ENCODE assay signal across 1 cellular context in the genomic region with DNA sequence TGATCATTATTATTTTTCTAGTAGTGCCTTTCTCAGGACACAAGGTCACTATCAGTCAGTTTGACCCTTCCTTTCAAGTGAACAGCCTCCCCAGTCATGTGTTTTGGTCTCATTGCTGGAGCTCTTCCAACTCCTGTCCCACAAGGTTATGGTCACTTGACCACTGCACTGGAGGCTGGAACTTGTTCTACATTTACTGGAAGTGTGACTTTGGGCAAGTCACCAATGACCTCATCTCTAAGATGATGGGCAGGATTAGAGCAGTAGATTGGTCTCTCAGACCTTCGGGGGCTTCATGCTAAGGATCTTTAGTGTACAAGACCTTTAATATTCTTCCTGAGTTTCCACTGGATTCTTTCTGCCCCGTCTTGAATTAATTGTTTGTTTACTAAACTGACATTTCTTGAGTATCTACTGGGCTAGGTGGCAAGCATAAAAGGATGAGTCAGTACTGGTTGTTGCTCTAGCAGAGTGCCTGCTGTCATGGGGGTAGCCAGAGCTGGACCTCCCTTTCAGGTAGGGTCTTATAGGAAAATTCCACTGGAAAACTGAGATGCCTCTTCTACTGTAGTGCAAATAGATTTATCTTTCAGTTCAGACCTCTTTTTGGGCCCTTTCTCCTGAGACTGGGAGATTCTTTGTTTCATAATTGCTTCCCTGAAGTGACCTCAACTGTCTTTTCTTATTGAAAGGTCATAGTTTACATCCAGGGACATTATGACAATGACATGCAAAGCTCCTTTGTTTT.
TF ChIP-seq lines count a peak whose summit lies in the region.

No MANE protein-coding gene starts in this region.

TF ChIP-seq in HepG2, 621 proteins besides CTCF, POLR2A, EP300 and RAD21:
- TF ChIP-seq ZNF510 (CRISPR knock-in tag; IDR thresholded peaks at IDR 0.05; ENCODE audit: low read depth) (no peak), ZNF891 (CRISPR knock-in tag; IDR thresholded peaks at IDR 0.05) (no peak), CCDC6 (CRISPR knock-in tag; IDR thresholded peaks at IDR 0.05) (no peak), ZSCAN22 (CRISPR knock-in tag; IDR thresholded peaks at IDR 0.05) (no peak), ZNF225 (CRISPR knock-in tag; IDR thresholded peaks at IDR 0.05) (no peak), DMAP1 (CRISPR knock-in tag; IDR thresholded peaks at IDR 0.05) (no peak), ZNF773 (CRISPR knock-in tag; IDR thresholded peaks at IDR 0.05; ENCODE audit: borderline replicate concordance) (no peak), ZNF331 (CRISPR knock-in tag; IDR thresholded peaks at IDR 0.05) (no peak), KAT8 (CRISPR knock-in tag; IDR thresholded peaks at IDR 0.05) (no peak), HHEX (CRISPR knock-in tag; IDR thresholded peaks at IDR 0.05) (no peak), ZNF382 (CRISPR knock-in tag; IDR thresholded peaks at IDR 0.05; ENCODE audit: borderline replicate concordance) (no peak), GATA4 (IDR thresholded peaks at IDR 0.05; ENCODE audit: borderline replicate concordance, low read depth) (no peak)
- TF ChIP-seq, protein P1, sequence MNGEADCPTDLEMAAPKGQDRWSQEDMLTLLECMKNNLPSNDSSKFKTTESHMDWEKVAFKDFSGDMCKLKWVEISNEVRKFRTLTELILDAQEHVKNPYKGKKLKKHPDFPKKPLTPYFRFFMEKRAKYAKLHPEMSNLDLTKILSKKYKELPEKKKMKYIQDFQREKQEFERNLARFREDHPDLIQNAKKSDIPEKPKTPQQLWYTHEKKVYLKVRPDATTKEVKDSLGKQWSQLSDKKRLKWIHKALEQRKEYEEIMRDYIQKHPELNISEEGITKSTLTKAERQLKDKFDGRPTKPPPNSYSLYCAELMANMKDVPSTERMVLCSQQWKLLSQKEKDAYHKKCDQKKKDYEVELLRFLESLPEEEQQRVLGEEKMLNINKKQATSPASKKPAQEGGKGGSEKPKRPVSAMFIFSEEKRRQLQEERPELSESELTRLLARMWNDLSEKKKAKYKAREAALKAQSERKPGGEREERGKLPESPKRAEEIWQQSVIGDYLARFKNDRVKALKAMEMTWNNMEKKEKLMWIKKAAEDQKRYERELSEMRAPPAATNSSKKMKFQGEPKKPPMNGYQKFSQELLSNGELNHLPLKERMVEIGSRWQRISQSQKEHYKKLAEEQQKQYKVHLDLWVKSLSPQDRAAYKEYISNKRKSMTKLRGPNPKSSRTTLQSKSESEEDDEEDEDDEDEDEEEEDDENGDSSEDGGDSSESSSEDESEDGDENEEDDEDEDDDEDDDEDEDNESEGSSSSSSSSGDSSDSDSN (CRISPR knock-in tag; IDR thresholded peaks at IDR 0.05) = no peak
- TF ChIP-seq, protein P2, sequence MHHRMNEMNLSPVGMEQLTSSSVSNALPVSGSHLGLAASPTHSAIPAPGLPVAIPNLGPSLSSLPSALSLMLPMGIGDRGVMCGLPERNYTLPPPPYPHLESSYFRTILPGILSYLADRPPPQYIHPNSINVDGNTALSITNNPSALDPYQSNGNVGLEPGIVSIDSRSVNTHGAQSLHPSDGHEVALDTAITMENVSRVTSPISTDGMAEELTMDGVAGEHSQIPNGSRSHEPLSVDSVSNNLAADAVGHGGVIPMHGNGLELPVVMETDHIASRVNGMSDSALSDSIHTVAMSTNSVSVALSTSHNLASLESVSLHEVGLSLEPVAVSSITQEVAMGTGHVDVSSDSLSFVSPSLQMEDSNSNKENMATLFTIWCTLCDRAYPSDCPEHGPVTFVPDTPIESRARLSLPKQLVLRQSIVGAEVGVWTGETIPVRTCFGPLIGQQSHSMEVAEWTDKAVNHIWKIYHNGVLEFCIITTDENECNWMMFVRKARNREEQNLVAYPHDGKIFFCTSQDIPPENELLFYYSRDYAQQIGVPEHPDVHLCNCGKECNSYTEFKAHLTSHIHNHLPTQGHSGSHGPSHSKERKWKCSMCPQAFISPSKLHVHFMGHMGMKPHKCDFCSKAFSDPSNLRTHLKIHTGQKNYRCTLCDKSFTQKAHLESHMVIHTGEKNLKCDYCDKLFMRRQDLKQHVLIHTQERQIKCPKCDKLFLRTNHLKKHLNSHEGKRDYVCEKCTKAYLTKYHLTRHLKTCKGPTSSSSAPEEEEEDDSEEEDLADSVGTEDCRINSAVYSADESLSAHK (CRISPR knock-in tag; IDR thresholded peaks at IDR 0.05; ENCODE audit: borderline replicate concordance) = no peak
